Comparison of ENCODE assay signal across 8 cellular contexts in genomic region chr11:108008656-108009496, GRCh38. TPM values are rescaled to one million over a fixed set of nuclear protein-coding genes. Genes with fewer than 3 reads are reported as not detected.
DNase-seq lines count a peak whose midpoint lies in the region; ATAC-seq, FAIRE-seq and TF ChIP-seq lines count a peak whose summit lies in the region.

Gene CUL5 (plus strand): TSS chr11:108008898. CDS start chr11:108009349, 451 bp downstream.

- H3K4me1 Mint-ChIP-seq in CD14-positive monocyte: peaks cover 14% of the 10 kb centered on the region
- no peaks in the 10 kb centered on the region for H3K4me1 Mint-ChIP-seq in dendritic cell treated with granulocyte-macrophage colony-stimulating factor and Interleukin-4, amounts not matched to agents 40 ng/mL and 50 ng/mL, for 4 days (ENCODE audit: low read depth)

- H2AFZ ChIP-seq in HepG2 (ENCODE audit: low read length): peak within 1 kb of the TSS; percentile 98

- peak within 1 kb of the TSS; percentile 94 to 97 for H3K4me3 Mint-ChIP-seq in CD14-positive monocyte
- H3K4me3 Mint-ChIP-seq in dendritic cell treated with granulocyte-macrophage colony-stimulating factor and Interleukin-4, amounts not matched to agents 40 ng/mL and 50 ng/mL, for 4 days: peak within 1 kb of the TSS; percentile 89

- peak; percentile 85 to 98 for TF ChIP-seq POLR2A in HepG2 (IDR thresholded peaks at IDR 0.05; ENCODE audit: insufficient read depth in 1 of 2, low read depth in 2 of 2, low read length in 2 of 2)

- H3K4me2 ChIP-seq in HepG2 (ENCODE audit: low read depth, low read length): peak within 1 kb of the TSS; percentile 70

- H3K4me1 ChIP-seq in HepG2 (ENCODE audit: insufficient read depth, low read length): peaks cover 37% of the 10 kb centered on the region

- BruUV-seq in HepG2 (replicated peaks; lab: Mats Ljungman, UMichigan): no TSS peak

- TF ChIP-seq CTCF in CD14-positive monocyte (IDR thresholded peaks at IDR 0.05): peak; percentile 89
- peak; percentile 95 for TF ChIP-seq CTCF in HepG2 (CRISPR knock-in tag; IDR thresholded peaks at IDR 0.05)

- POLR2A ChIA-PET in HepG2 (lab: Yijun Ruan, JAX): interaction anchor here (0.9 to 1.7 kb wide), 6 partner anchors 9 to 656 kb away, joined by 3 to 11 read pairs (median 8); partner anchors contain the start of genes ATM, DDX10 and NPAT

- no peaks in the 10 kb centered on the region for H3K9me3 Mint-ChIP-seq in CD14-positive monocyte
- H3K9me3 Mint-ChIP-seq in dendritic cell treated with granulocyte-macrophage colony-stimulating factor and Interleukin-4, amounts not matched to agents 40 ng/mL and 50 ng/mL, for 4 days: no peaks in the 10 kb centered on the region

- peak within 1 kb of the TSS; percentile 99 for H3K27ac ChIP-seq in HepG2 (ENCODE audit: extremely low read length, insufficient read depth, low read length)

- TF ChIP-seq RAD21 in HepG2 (CRISPR knock-in tag; IDR thresholded peaks at IDR 0.05): peak; percentile 80

- ATAC-seq in GM19324 (IDR thresholded peaks at IDR 0.05; ENCODE audit: low FRiP score, unreplicated experiment) (peak; percentile 90), HG03469 (IDR thresholded peaks at IDR 0.05; ENCODE audit: unreplicated experiment) (peak; percentile 77), HepG2 (peak; percentile 96)

- peak within 1 kb of the TSS; percentile 100 for H3K9ac ChIP-seq in HepG2 (ENCODE audit: insufficient read depth, low read depth, low read length)

- no peaks in the 10 kb centered on the region for H3K27me3 ChIP-seq in HepG2 (ENCODE audit: control insufficient read depth in 1 of 2, insufficient read depth in 2 of 2, low read length in 2 of 2)

- H3K36me3 ChIP-seq in HepG2 (replicated peaks in 1 of 2; ENCODE audit: control insufficient read depth in 1 of 2, insufficient read depth in 2 of 2, low read length in 2 of 2): peaks cover 1 to 4% of the 10 kb centered on the region in 2 experiments; a peak in 2 of 5 replicates

- TF ChIP-seq EP300 in HepG2 (IDR thresholded peaks at IDR 0.05; ENCODE audit: low read depth in 2 of 2, low read length in 2 of 2) (peak in 1 of 2 experiments; percentile 75; a peak in 2 of 4 replicates), HepG2 (CRISPR knock-in tag; IDR thresholded peaks at IDR 0.05; ENCODE audit: borderline replicate concordance) (peak; percentile 67)

- peaks cover 8% of the 10 kb centered on the region for H4K20me1 ChIP-seq in HepG2 (ENCODE audit: insufficient read depth, low read length)

- under 1% methylated on average over 10 of the region's 72 CpGs for WGBS in HepG2 (ENCODE audit: low lambda C conversion rate)

- peaks cover 51% of the 10 kb centered on the region for H3K79me2 ChIP-seq in HepG2 (ENCODE audit: insufficient read depth, low read length)

- H3K36me3 Mint-ChIP-seq in CD14-positive monocyte: peaks cover 3% of the 10 kb centered on the region in 2 donors
- peaks cover 15% of the 10 kb centered on the region for H3K36me3 Mint-ChIP-seq in dendritic cell treated with granulocyte-macrophage colony-stimulating factor and Interleukin-4, amounts not matched to agents 40 ng/mL and 50 ng/mL, for 4 days (ENCODE audit: low read depth)

- CTCF ChIA-PET in HepG2 (lab: Yijun Ruan, JAX; ENCODE audit: low intra/inter-chr PET ratio, low total read pairs): interaction anchor here (0.7 to 1.2 kb wide), 3 partner anchors 18 to 57 kb away, joined by 3 to 4 read pairs (median 3); no protein-coding TSS in a partner anchor

- no peaks in the 10 kb centered on the region for H3K9me3 ChIP-seq in HepG2 (ENCODE audit: low read length)

- peak within 1 kb of the TSS; percentile 87 to 99 (median 97) for H3K4me3 ChIP-seq in HepG2 (replicated peaks in 1 of 3; ENCODE audit: insufficient read depth in 1 of 3, low read depth in 2 of 3, low read length in 3 of 3)

- peak within 1 kb of the TSS; percentile 96 to 99 (median 98) for H3K27ac Mint-ChIP-seq in CD14-positive monocyte
- peak within 1 kb of the TSS; percentile 99 for H3K27ac Mint-ChIP-seq in dendritic cell treated with granulocyte-macrophage colony-stimulating factor and Interleukin-4, amounts not matched to agents 40 ng/mL and 50 ng/mL, for 4 days

- H3K27me3 Mint-ChIP-seq in CD14-positive monocyte (ENCODE audit: low read depth in 3 of 3): no peaks in the 10 kb centered on the region
- peaks cover under 1% of the 10 kb centered on the region for H3K27me3 Mint-ChIP-seq in dendritic cell treated with granulocyte-macrophage colony-stimulating factor and Interleukin-4, amounts not matched to agents 40 ng/mL and 50 ng/mL, for 4 days

- DNase-seq in CD14-positive monocyte (ENCODE audit: low spot score): peak; percentile 94
- DNase-seq in NCI-H526 (lab: John Stamatoyannopoulos, UW): peak; percentile 93 to 99
- peak; percentile 86 for DNase-seq in activated CD4-positive, alpha-beta T cell treated with anti-CD3 and anti-CD28 coated beads, Interleukin-2, amount 50 U/mL, for 1 hour
- DNase-seq in HepG2 (ENCODE audit: low spot score): peak; percentile 85
- peak; percentile 92 for DNase-seq in stimulated activated CD4-positive, alpha-beta T cell treated with anti-CD3 and anti-CD28 coated beads, Interleukin-4, amount 100 ng/mL, for 1 hour

- peak; percentile 51 for FAIRE-seq in HepG2 (lab: Jason Lieb, UNC)

- in situ Hi-C loops in HepG2 (cut with HindIII; ENCODE audit: extremely low pct_ligation_motif_present, low pct_unique_long_range_greater_than_20kb): loop anchor here (10.0 kb wide), 1 partner anchor 646 kb away; no protein-coding TSS in a partner anchor

- intact Hi-C loops in CD14-positive monocyte (cut with micrococcal nuclease) (loop anchor here (10.0 kb wide), 1 partner anchor 84 kb away; the partner anchor contains the start of gene RAB39A (in 2 of the 2)), HepG2 (cut with micrococcal nuclease; ENCODE audit: unreplicated experiment) (loop anchor here (1.0 to 10.0 kb wide), 2 partner anchors 116 to 646 kb away; partner anchors contain the start of gene ACAT1)
- intact Hi-C loops in dendritic cell treated with granulocyte-macrophage colony-stimulating factor and Interleukin-4, amounts not matched to agents 40 ng/mL and 50 ng/mL, for 4 days (cut with micrococcal nuclease): loop anchor here (1.0 to 10.0 kb wide), 2 partner anchors 81 to 656 kb away; partner anchors contain the start of genes DDX10 and RAB39A

TF ChIP-seq in HepG2, 621 proteins besides CTCF, POLR2A, EP300 and RAD21 (continues in another document):
- peak; percentile 61; the same call in 1 of the 2 replicates for TF ChIP-seq ZBTB20 (CRISPR knock-in tag; IDR thresholded peaks at IDR 0.05; ENCODE audit: borderline replicate concordance, low read depth)
- peak; percentile 30 for TF ChIP-seq NCOA2 (CRISPR knock-in tag; IDR thresholded peaks at IDR 0.05)
- TF ChIP-seq ZNF704 (CRISPR knock-in tag; IDR thresholded peaks at IDR 0.05; ENCODE audit: borderline replicate concordance): peak; percentile 79; the same call in 1 of the 2 replicates
- TF ChIP-seq TRIM24 (CRISPR knock-in tag; IDR thresholded peaks at IDR 0.05): no peak
- no peak for TF ChIP-seq SRSF9 (IDR thresholded peaks at IDR 0.05; ENCODE audit: borderline replicate concordance, insufficient read depth, low read depth, low read length, poor library complexity, severe bottlenecking)
- TF ChIP-seq, protein P1, sequence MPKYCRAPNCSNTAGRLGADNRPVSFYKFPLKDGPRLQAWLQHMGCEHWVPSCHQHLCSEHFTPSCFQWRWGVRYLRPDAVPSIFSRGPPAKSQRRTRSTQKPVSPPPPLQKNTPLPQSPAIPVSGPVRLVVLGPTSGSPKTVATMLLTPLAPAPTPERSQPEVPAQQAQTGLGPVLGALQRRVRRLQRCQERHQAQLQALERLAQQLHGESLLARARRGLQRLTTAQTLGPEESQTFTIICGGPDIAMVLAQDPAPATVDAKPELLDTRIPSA (CRISPR knock-in tag; IDR thresholded peaks at IDR 0.05; ENCODE audit: borderline replicate concordance): no peak; the same call in 1 of the 2 replicates

RNA-seq across cellular contexts. Expression of gene CUL5, which starts in this region (rescaled TPM):
- polyA plus RNA-seq in CD14-positive monocyte (10 to 100 TPM; 24.7 to 36.7 TPM), HepG2 (2011; rRNA removed) (6.0 and 7.0 TPM in 2 replicates)
- total RNA-seq in HepG2 (2016; rRNA removed; fragmentation: Illumina TruSeq; extraction: Trizol): 24.7 and 35.5 TPM in 2 replicates
- 14.2 and 15.4 TPM in 2 replicates for total RNA-seq in HepG2 (2016; cell fraction: cytosol; rRNA removed; fragmentation: Illumina TruSeq; extraction: Trizol; ENCODE audit: low read depth)
- 23.6 and 36.0 TPM in 2 replicates for total RNA-seq in HepG2 (2016; cell fraction: insoluble cytoplasmic fraction; rRNA removed; fragmentation: Illumina TruSeq; extraction: Trizol)
- total RNA-seq in HepG2 (2016; cell fraction: membrane; rRNA removed; fragmentation: Illumina TruSeq; extraction: Trizol): 9.9 and 10.5 TPM in 2 replicates
- 34.2 and 34.9 TPM in 2 replicates for total RNA-seq in HepG2 (2016; cell fraction: nucleus; rRNA removed; fragmentation: Illumina TruSeq; extraction: Trizol)
- 4.1 and 4.7 TPM in 2 replicates for polyA plus RNA-seq in HepG2 (2011; cell fraction: cytosol; rRNA removed)
- polyA plus RNA-seq in HepG2 (2011; cell fraction: nucleus; rRNA removed): 5.2 and 7.4 TPM in 2 replicates
- polyA plus RNA-seq in HepG2 (2012): 8.8 and 9.8 TPM in 2 replicates
- 0.53 and 0.96 TPM in 2 replicates for polyA plus RNA-seq in HepG2 (2016; cell fraction: cytosol; fragmentation: Illumina TruSeq; extraction: Trizol; ENCODE audit: low read depth)
- polyA plus RNA-seq in HepG2 (2016; cell fraction: insoluble cytoplasmic fraction; fragmentation: Illumina TruSeq; extraction: Trizol; ENCODE audit: low read depth): 19.1 and 22.7 TPM in 2 replicates
- 2.7 and 2.9 TPM in 2 replicates for polyA plus RNA-seq in HepG2 (2016; cell fraction: membrane; fragmentation: Illumina TruSeq; extraction: Trizol; ENCODE audit: low read depth)
- polyA plus RNA-seq in HepG2 (2016; cell fraction: nucleus; fragmentation: Illumina TruSeq; extraction: Trizol; ENCODE audit: insufficient read depth, low read depth): 18.8 and 21.0 TPM in 2 replicates
- 28.9 and 47.5 TPM in 2 replicates for polyA minus RNA-seq in HepG2 (2011; rRNA and poly(A)+ RNA removed; ENCODE audit: low replicate concordance)
- 11.7 and 14.5 TPM in 2 replicates for polyA minus RNA-seq in HepG2 (2011; cell fraction: cytosol; rRNA and poly(A)+ RNA removed)
- 53.3 and 53.9 TPM in 2 replicates for polyA minus RNA-seq in HepG2 (2011; cell fraction: nucleus; rRNA and poly(A)+ RNA removed)

Comparison
In these comparisons a context has a peak if more than half of its experiments do, and no peak if none do; other contexts are left out.
1. Peak in every context shown above with its lines: DNase-seq, ATAC-seq, H3K4me3 ChIP-seq and H3K27ac ChIP-seq.